In genomic region chr17:39776267-39776666, GRCh38 we compare ENCODE assay signal across 13 cellular contexts. TPM values are rescaled to one million over a fixed set of nuclear protein-coding genes. Genes with fewer than 3 reads are reported as not detected.
DNase-seq lines count a peak whose midpoint lies in the region; ATAC-seq, FAIRE-seq and TF ChIP-seq lines count a peak whose summit lies in the region.
"Had no signal": no experiment of that assay in that cellular context is flagged by ENCODE, and none has a peak within 500 bp of the region (broad histone marks: within the 10 kb centered on the region; RNA-seq: fewer than 3 reads in every experiment).

No MANE protein-coding gene starts in this region.

- H3K9me3 ChIP-seq in CD4-positive, CD25-positive, alpha-beta regulatory T cell (ENCODE audit: control insufficient read depth in 2 of 2, low read length in 2 of 2), result no peaks in the 10 kb centered on the region
- no peaks in the 10 kb centered on the region for H3K9me3 ChIP-seq in H9 (ENCODE audit: control insufficient read depth, low read depth, low read length)
- H3K9me3 ChIP-seq: adrenal gland had no signal

- peak; percentile 86 for FAIRE-seq in GM19239 (lab: Jason Lieb, UNC)
- FAIRE-seq: colon, H1 had no signal

- no peak overlapping the region for H3K23ac ChIP-seq in H9 (ENCODE audit: insufficient read length, low read depth, low read length)

- no peak overlapping the region for H2BK20ac ChIP-seq in H9 (ENCODE audit: low read depth, low read length, poor library complexity, severe bottlenecking)

- H3K36me3 ChIP-seq in CD4-positive, CD25-positive, alpha-beta regulatory T cell (ENCODE audit: control insufficient read depth, insufficient read depth, low read length), result peaks cover 11% of the 10 kb centered on the region
- H3K36me3 ChIP-seq: adrenal gland had no signal

- no peak overlapping the region for H3T11ph ChIP-seq in H9 (ENCODE audit: low read length)

- H3K23me2 ChIP-seq in H9 (ENCODE audit: insufficient read length, low read depth, low read length, poor library complexity, severe bottlenecking), result no peaks in the 10 kb centered on the region

- H3K27me3 ChIP-seq in CD4-positive, CD25-positive, alpha-beta regulatory T cell (ENCODE audit: control insufficient read depth, insufficient read depth, low read length), result no peaks in the 10 kb centered on the region
- H3K27me3 ChIP-seq in H9 (ENCODE audit: insufficient read depth, low read length), result no peaks in the 10 kb centered on the region

- peaks cover 38% of the 10 kb centered on the region for H3K36me3 Mint-ChIP-seq in CD4-positive, CD25-positive, alpha-beta regulatory T cell
- peaks cover 91% of the 10 kb centered on the region for H3K36me3 Mint-ChIP-seq in activated T-helper 17 cell treated with anti-CD3 and anti-CD28 coated beads, Interleukin-2, amount 50 U/mL, for 72 hours (ENCODE audit: low read depth)
- H3K36me3 Mint-ChIP-seq in naive B cell, result peaks cover 37 to 40% of the 10 kb centered on the region in 2 donors
- H3K36me3 Mint-ChIP-seq in endothelial cell (ENCODE audit: low read depth, unreplicated experiment), result no peaks in the 10 kb centered on the region
- H3K36me3 Mint-ChIP-seq in H9 (ENCODE audit: insufficient read depth in 1 of 3, low read depth in 3 of 3), result no peaks in the 10 kb centered on the region

- peaks cover 74% of the 10 kb centered on the region for H3K4me1 ChIP-seq in CD4-positive, CD25-positive, alpha-beta regulatory T cell (ENCODE audit: control insufficient read depth, insufficient read depth, low read length, poor library complexity, severe bottlenecking)
- no peaks in the 10 kb centered on the region for H3K4me1 ChIP-seq in H9 (ENCODE audit: insufficient read depth, low read length)
- H3K4me1 ChIP-seq: adrenal gland had no signal

- H3K27ac ChIP-seq in CD4-positive, CD25-positive, alpha-beta regulatory T cell (ENCODE audit: insufficient read depth, low read length, poor library complexity, severe bottlenecking), result peak overlapping the region; percentile 86
- no peak overlapping the region for H3K27ac ChIP-seq in H9 (ENCODE audit: insufficient read length, low read depth, low read length)
- H3K27ac ChIP-seq: adrenal gland had no signal

- H3K4me3 ChIP-seq in CD4-positive, CD25-positive, alpha-beta regulatory T cell (ENCODE audit: low read depth, low read length), result peak overlapping the region; percentile 93
- H3K4me3 ChIP-seq: adrenal gland had no signal

- ATAC-seq in CD4-positive, CD25-positive, alpha-beta regulatory T cell (ENCODE audit: low read depth in 2 of 2), result no peak
- peak; percentile 41 for ATAC-seq in activated T-helper 17 cell treated with anti-CD3 and anti-CD28 coated beads, Interleukin-2, amount 50 U/mL, for 72 hours (replicated peaks)
- ATAC-seq in naive B cell (ENCODE audit: low read depth in 2 of 2) (peak in 1 of 2 donors; percentile 33), HG02623 (IDR thresholded peaks at IDR 0.05; ENCODE audit: unreplicated experiment) (no peak)

- no peak overlapping the region for H2BK5ac ChIP-seq in H9 (ENCODE audit: insufficient read length, low read length)

- H3K4me2 ChIP-seq in H9 (ENCODE audit: insufficient read depth, insufficient read length, low read length), result no peak overlapping the region

- H2BK120ac ChIP-seq in H9 (ENCODE audit: low read depth, low read length, poor library complexity, severe bottlenecking), result no peak overlapping the region

- no peaks in the 10 kb centered on the region for H4K20me1 ChIP-seq in H9 (ENCODE audit: control insufficient read depth, insufficient read depth, insufficient read length)

- H3K9me3 Mint-ChIP-seq in CD4-positive, CD25-positive, alpha-beta regulatory T cell, result peaks cover 0 to 3% (median 0%) of the 10 kb centered on the region in 7 donors
- no peaks in the 10 kb centered on the region for H3K9me3 Mint-ChIP-seq in activated T-helper 17 cell treated with anti-CD3 and anti-CD28 coated beads, Interleukin-2, amount 50 U/mL, for 72 hours
- no peaks in the 10 kb centered on the region for H3K9me3 Mint-ChIP-seq in naive B cell
- no peaks in the 10 kb centered on the region for H3K9me3 Mint-ChIP-seq in endothelial cell (ENCODE audit: unreplicated experiment)
- no peaks in the 10 kb centered on the region for H3K9me3 Mint-ChIP-seq in H9

- no peak overlapping the region for H3K14ac ChIP-seq in H9 (ENCODE audit: insufficient read depth, low read length)

- no peak overlapping the region for H2AK5ac ChIP-seq in H9 (ENCODE audit: insufficient read length, low read length)

- no peak overlapping the region for H2AFZ ChIP-seq in H9 (ENCODE audit: low read length)

- H4K5ac ChIP-seq in H9 (ENCODE audit: insufficient read length, low read depth, low read length), result no peak overlapping the region

- no peaks in the 10 kb centered on the region for H3K27me3 Mint-ChIP-seq in CD4-positive, CD25-positive, alpha-beta regulatory T cell
- H3K27me3 Mint-ChIP-seq in activated T-helper 17 cell treated with anti-CD3 and anti-CD28 coated beads, Interleukin-2, amount 50 U/mL, for 72 hours, result no peaks in the 10 kb centered on the region
- no peaks in the 10 kb centered on the region for H3K27me3 Mint-ChIP-seq in naive B cell
- H3K27me3 Mint-ChIP-seq in endothelial cell (ENCODE audit: unreplicated experiment), result no peaks in the 10 kb centered on the region
- no peaks in the 10 kb centered on the region for H3K27me3 Mint-ChIP-seq in H9 (ENCODE audit: low read depth)

- DNase-seq in CD4-positive, CD25-positive, alpha-beta regulatory T cell, result peak in 1 of 3 donors; percentile 52
- no peak for DNase-seq in GM19239 (ENCODE audit: insufficient read length, low spot score)
- no peak for DNase-seq in naive B cell
- no peak for DNase-seq in RKO (ENCODE audit: low spot score)
- DNase-seq in endothelial cell (ENCODE audit: low spot score), result no peak
- no peak for DNase-seq in H9
- DNase-seq: activated CD4-positive, alpha-beta T cell treated with anti-CD3 and anti-CD28 coated beads for 4 hours; adrenal gland; OCI-M1 had no signal

- no peak overlapping the region for H3K4ac ChIP-seq in H9 (ENCODE audit: low read depth, low read length)

- H3K4me1 Mint-ChIP-seq in CD4-positive, CD25-positive, alpha-beta regulatory T cell, result peaks cover 35 to 89% (median 65%) of the 10 kb centered on the region in 4 donors
- peaks cover 47% of the 10 kb centered on the region for H3K4me1 Mint-ChIP-seq in activated T-helper 17 cell treated with anti-CD3 and anti-CD28 coated beads, Interleukin-2, amount 50 U/mL, for 72 hours
- H3K4me1 Mint-ChIP-seq in naive B cell, result peaks cover 72 to 94% (median 80%) of the 10 kb centered on the region in 3 donors
- H3K4me1 Mint-ChIP-seq in endothelial cell (ENCODE audit: unreplicated experiment), result peaks cover 14% of the 10 kb centered on the region
- peaks cover 7 to 13% of the 10 kb centered on the region in 2 experiments for H3K4me1 Mint-ChIP-seq in H9

- no peak overlapping the region for H4K91ac ChIP-seq in H9 (ENCODE audit: insufficient read length, low read depth, low read length)

- H3K56ac ChIP-seq in H9 (ENCODE audit: insufficient read length, low read depth, low read length), result no peak overlapping the region

- peak overlapping the region; percentile 95 to 99 (median 99) for H3K27ac Mint-ChIP-seq in CD4-positive, CD25-positive, alpha-beta regulatory T cell
- peak overlapping the region; percentile 95 for H3K27ac Mint-ChIP-seq in activated T-helper 17 cell treated with anti-CD3 and anti-CD28 coated beads, Interleukin-2, amount 50 U/mL, for 72 hours
- H3K27ac Mint-ChIP-seq in naive B cell (peak overlapping the region; percentile 64 to 97 (median 90)), endothelial cell (ENCODE audit: unreplicated experiment) (no peak overlapping the region), H9 (no peak overlapping the region)

- H4K8ac ChIP-seq in H9 (replicated peaks; ENCODE audit: insufficient read length, low read depth, low read length), result no peak overlapping the region

- H3K9ac ChIP-seq in H9 (ENCODE audit: extremely low read depth, insufficient read length, low read length), result no peak overlapping the region

- peak overlapping the region; percentile 90 to 100 (median 95) for H3K4me3 Mint-ChIP-seq in CD4-positive, CD25-positive, alpha-beta regulatory T cell
- H3K4me3 Mint-ChIP-seq in activated T-helper 17 cell treated with anti-CD3 and anti-CD28 coated beads, Interleukin-2, amount 50 U/mL, for 72 hours, result peak overlapping the region; percentile 95
- H3K4me3 Mint-ChIP-seq in naive B cell, result peak overlapping the region; percentile 80 to 95 (median 86)
- no peak overlapping the region for H3K4me3 Mint-ChIP-seq in endothelial cell (ENCODE audit: unreplicated experiment)
- no peak overlapping the region for H3K4me3 Mint-ChIP-seq in H9

- no peaks in the 10 kb centered on the region for H3K79me2 ChIP-seq in H9 (ENCODE audit: insufficient read depth, low read length)

- TF ChIP-seq CTCF in endothelial cell (IDR thresholded peaks at IDR 0.05; ENCODE audit: unreplicated experiment) (no peak), H9 (conservative IDR thresholded peaks at IDR 0.05) (no peak)

- no peaks in the 10 kb centered on the region for H3K79me1 ChIP-seq in H9 (ENCODE audit: insufficient read depth, low read depth, low read length, poor library complexity, severe bottlenecking)

- no peak overlapping the region for H2BK12ac ChIP-seq in H9 (ENCODE audit: insufficient read length, low read depth, low read length)

- H3K18ac ChIP-seq in H9 (ENCODE audit: insufficient read length, low read depth, low read length), result no peak overlapping the region

- H2BK15ac ChIP-seq in H9 (ENCODE audit: low read depth, low read length), result no peak overlapping the region

RNA-seq across cellular contexts. Expression of gene GRB7, which starts 38.5 kb away (rescaled TPM):
- total RNA-seq in CD4-positive, CD25-positive, alpha-beta regulatory T cell, result not detected
- not detected for polyA plus RNA-seq in CD4-positive, CD25-positive, alpha-beta regulatory T cell
- under 1 TPM in 1 of 2 donors, not detected in 1; 0.40 TPM for total RNA-seq in activated T-helper 17 cell treated with anti-CD3 and anti-CD28 coated beads, Interleukin-2, amount 50 U/mL, for 72 hours
- under 1 TPM in 3 of 6 donors, not detected in 3; 0.23 to 0.65 (median 0.29) TPM for polyA plus RNA-seq in naive B cell (ENCODE audit: low read depth in 6 of 6)
- total RNA-seq in endothelial cell (ENCODE audit: unreplicated experiment) (1.3 TPM), H9 (2021) (50.6 and 55.0 TPM in 2 replicates)

RNA-seq across cellular contexts. Expression of gene MIEN1, which starts 45.9 kb away (rescaled TPM):
- total RNA-seq in CD4-positive, CD25-positive, alpha-beta regulatory T cell, result 44.1 TPM
- 100 to 1,000 TPM in 3 of 4 donors, 10 to 100 TPM in 1; 93.5 to 158 (median 127) TPM for polyA plus RNA-seq in CD4-positive, CD25-positive, alpha-beta regulatory T cell
- 10 to 100 TPM; 24.6 to 45.2 TPM for total RNA-seq in activated T-helper 17 cell treated with anti-CD3 and anti-CD28 coated beads, Interleukin-2, amount 50 U/mL, for 72 hours
- 100 to 1,000 TPM in 5 of 6 donors, 10 to 100 TPM in 1; 99.3 to 135 (median 123) TPM for polyA plus RNA-seq in naive B cell (ENCODE audit: low read depth in 6 of 6)
- total RNA-seq in endothelial cell (ENCODE audit: unreplicated experiment), result 15.5 TPM
- total RNA-seq in H9 (2021), result 45.2 and 50.8 TPM in 2 replicates

Comparison
In these comparisons a context has a peak if more than half of its experiments do, and no peak if none do; other contexts are left out.
1. H3K27ac Mint-ChIP-seq: peak in CD4-positive, CD25-positive, alpha-beta regulatory T cell (3 of 3), activated T-helper 17 cell treated with anti-CD3 and anti-CD28 coated beads, Interleukin-2, amount 50 U/mL, for 72 hours (single experiment) and naive B cell (6 of 6); none in endothelial cell (single experiment) and H9 (0 of 3).
2. H3K4me3 Mint-ChIP-seq: peak in CD4-positive, CD25-positive, alpha-beta regulatory T cell (4 of 4), activated T-helper 17 cell treated with anti-CD3 and anti-CD28 coated beads, Interleukin-2, amount 50 U/mL, for 72 hours (single experiment) and naive B cell (8 of 8); none in endothelial cell (single experiment) and H9 (0 of 2).
3. RNA of gene GRB7, which starts 38.5 kb away (total RNA-seq): 50.6 to 55.0 TPM in H9; 1.3 TPM in endothelial cell (single experiment), 0.40 TPM in activated T-helper 17 cell treated with anti-CD3 and anti-CD28 coated beads, Interleukin-2, amount 50 U/mL, for 72 hours and not detected in CD4-positive, CD25-positive, alpha-beta regulatory T cell (single experiment); every median in the first group is over 10 times any median in the second.